9 cellular contexts compared by ENCODE assay signal in the genomic region with DNA sequence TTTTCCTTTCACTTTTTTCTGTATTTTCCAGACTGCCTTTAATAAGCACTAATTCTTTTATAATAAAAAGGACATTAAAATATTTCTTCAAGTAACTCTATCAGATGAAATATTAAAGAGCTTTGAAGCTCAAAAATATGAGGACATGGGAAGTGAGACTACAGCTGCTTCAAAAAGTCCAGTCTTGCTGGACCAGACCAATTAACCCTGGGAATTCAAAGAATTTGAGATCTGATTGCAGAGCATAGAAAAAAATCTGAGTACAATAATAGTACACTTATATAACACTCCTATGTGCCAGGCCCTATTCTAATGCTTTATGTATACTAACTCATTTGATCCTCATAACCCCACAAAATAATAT. TPM values are rescaled to one million over a fixed set of nuclear protein-coding genes. Genes with fewer than 3 reads are reported as not detected.
DNase-seq lines count a peak whose midpoint lies in the region; ATAC-seq and TF ChIP-seq lines count a peak whose summit lies in the region.
"Had no signal": no experiment of that assay in that cellular context is flagged by ENCODE, and none has a peak within 500 bp of the region (broad histone marks: within the 10 kb centered on the region; RNA-seq: fewer than 3 reads in every experiment).

No MANE protein-coding gene starts in this region.

- H3K4me1 Mint-ChIP-seq in GM23338 (peaks cover 42% of the 10 kb centered on the region), T-helper 17 cell (peaks cover 47% of the 10 kb centered on the region)

- H3K9me2 ChIP-seq in GM23338 (ENCODE audit: insufficient read depth) = no peaks in the 10 kb centered on the region

- H3K4me3 Mint-ChIP-seq in GM23338 (no peak overlapping the region), T-helper 17 cell (no peak overlapping the region)

- H3K4me2 ChIP-seq in GM23338 = no peak overlapping the region

- no peak overlapping the region for H3K4me3 ChIP-seq in GM23338
- no peak overlapping the region for H3K4me3 ChIP-seq in skeletal muscle tissue (ENCODE audit: low read length in 3 of 3)

- H3K79me2 ChIP-seq in GM23338 (replicated peaks; ENCODE audit: insufficient read depth) = peaks cover 100% of the 10 kb centered on the region

- H2AFZ ChIP-seq in GM23338 = no peak overlapping the region

- H3K36me3 ChIP-seq in GM23338 (ENCODE audit: insufficient read depth) = peaks cover 6% of the 10 kb centered on the region; the same call in 1 of the 2 replicates
- peaks cover 0 to 7% (median 0%) of the 10 kb centered on the region in 3 donors for H3K36me3 ChIP-seq in skeletal muscle tissue (ENCODE audit: control insufficient read depth in 3 of 3, insufficient read depth in 3 of 3, low read length in 3 of 3)

- H3K27me3 Mint-ChIP-seq in GM23338 (ENCODE audit: insufficient read depth, low read depth, poor library complexity) = no peaks in the 10 kb centered on the region
- no peaks in the 10 kb centered on the region for H3K27me3 Mint-ChIP-seq in T-helper 17 cell

- no peaks in the 10 kb centered on the region for H3F3A ChIP-seq in GM23338 (replicated peaks; ENCODE audit: low read depth)

- H3K27ac Mint-ChIP-seq in GM23338 (peak overlapping the region; percentile 70; the same call in 1 of the 2 replicates), T-helper 17 cell (peak overlapping the region; percentile 99)

- H4K20me1 ChIP-seq in GM23338 (replicated peaks; ENCODE audit: insufficient read depth) = peaks cover 53% of the 10 kb centered on the region

- H3K36me3 Mint-ChIP-seq in GM23338 (ENCODE audit: low read depth) (peaks cover 5% of the 10 kb centered on the region; the same call in 2 of the 3 replicates), T-helper 17 cell (ENCODE audit: low read depth) (no peaks in the 10 kb centered on the region)

- H3K27me3 ChIP-seq in GM23338 (ENCODE audit: insufficient read depth) = no peaks in the 10 kb centered on the region
- H3K27me3 ChIP-seq in foreskin keratinocyte = no peaks in the 10 kb centered on the region
- no peaks in the 10 kb centered on the region for H3K27me3 ChIP-seq in skeletal muscle tissue (ENCODE audit: control insufficient read depth in 3 of 3, insufficient read depth in 3 of 3, low read length in 3 of 3)

- H3K4me1 ChIP-seq in GM23338 (ENCODE audit: insufficient read depth) (peaks cover 41% of the 10 kb centered on the region), foreskin keratinocyte (peaks cover 40% of the 10 kb centered on the region), skeletal muscle tissue (ENCODE audit: control insufficient read depth in 3 of 3, insufficient read depth in 3 of 3, low read length in 3 of 3) (peaks cover 25 to 45% (median 40%) of the 10 kb centered on the region in 3 donors)

- H3K9me3 ChIP-seq in T-helper 17 cell (ENCODE audit: control insufficient read depth, low read length, poor library complexity, severe bottlenecking) (no peaks in the 10 kb centered on the region), skeletal muscle tissue (ENCODE audit: control insufficient read depth in 3 of 3, low read length in 3 of 3) (no peaks in the 10 kb centered on the region)

- no peak for DNase-seq in GM23338 (ENCODE audit: low spot score)
- no peak for DNase-seq in T-helper 17 cell
- DNase-seq in foreskin keratinocyte = peak in 1 of 2 donors; percentile 12
- DNase-seq in hypothalamus (lab: John Stamatoyannopoulos, UW) = no peak
- DNase-seq: NCI-H345 had no signal

- peak overlapping the region in 2 of 3 donors; percentile 5 to 36 for H3K9ac ChIP-seq in skeletal muscle tissue (ENCODE audit: low read depth in 1 of 3, low read length in 3 of 3)

- TF ChIP-seq CTCF in GM23338 (conservative IDR thresholded peaks at IDR 0.05; ENCODE audit: low read depth in 2 of 2) = no peak
- no peak for TF ChIP-seq CTCF in foreskin keratinocyte (conservative IDR thresholded peaks at IDR 0.05)

- no peaks in the 10 kb centered on the region for H3K9me3 Mint-ChIP-seq in GM23338

- H3K27ac ChIP-seq in GM23338 (ENCODE audit: low read depth) (no peak overlapping the region), foreskin keratinocyte (peak overlapping the region; percentile 94), skeletal muscle tissue (ENCODE audit: low read depth, low read length) (peak overlapping the region; percentile 59)

- ATAC-seq in GM23338 (no peak), T-helper 17 cell (no peak), foreskin keratinocyte (no peak), GM19455 (IDR thresholded peaks at IDR 0.05; ENCODE audit: unreplicated experiment) (no peak), GM18870 (IDR thresholded peaks at IDR 0.05; ENCODE audit: unreplicated experiment) (no peak), GM18498 (IDR thresholded peaks at IDR 0.05; ENCODE audit: unreplicated experiment) (no peak)

TF ChIP-seq in GM23338, 12 proteins besides CTCF, POLR2A, EP300 and RAD21:
- TF ChIP-seq ZNF114 (CRISPR knock-in tag; IDR thresholded peaks at IDR 0.05) = no peak

RNA-seq across cellular contexts. Expression of a gene that starts 9.8 kb away (rescaled TPM):
- total RNA-seq in GM23338 (2014; rRNA removed; shearing (Covaris generic)) = 61.3 and 64.1 TPM in 2 replicates
- 14.8 and 17.3 TPM in 2 replicates for polyA plus RNA-seq in GM23338 (2016; fragmentation: Nextera tagmentation; extraction: Ambion mirVana)
- 10 to 100 TPM; 26.8 to 28.2 TPM for total RNA-seq in T-helper 17 cell
- 36.8 and 38.6 TPM in 2 replicates for total RNA-seq in foreskin keratinocyte
- 10.1 and 12.1 TPM in 2 replicates for polyA plus RNA-seq in foreskin keratinocyte
- total RNA-seq in skeletal muscle tissue = 62.6 TPM

RNA-seq across cellular contexts. Expression of a gene that starts 57.1 kb away (rescaled TPM):
- 0.78 and 1.1 TPM in 2 replicates for total RNA-seq in GM23338 (2014; rRNA removed; shearing (Covaris generic))
- 0.37 and 0.54 TPM in 2 replicates for polyA plus RNA-seq in GM23338 (2016; fragmentation: Nextera tagmentation; extraction: Ambion mirVana)
- not detected for total RNA-seq in T-helper 17 cell
- total RNA-seq in foreskin keratinocyte = 0.04 TPM in 1 of 2 replicates, not detected in the other
- 0.01 TPM in 2 replicates for polyA plus RNA-seq in foreskin keratinocyte
- total RNA-seq in skeletal muscle tissue = 1.0 TPM
